In the genomic region with DNA sequence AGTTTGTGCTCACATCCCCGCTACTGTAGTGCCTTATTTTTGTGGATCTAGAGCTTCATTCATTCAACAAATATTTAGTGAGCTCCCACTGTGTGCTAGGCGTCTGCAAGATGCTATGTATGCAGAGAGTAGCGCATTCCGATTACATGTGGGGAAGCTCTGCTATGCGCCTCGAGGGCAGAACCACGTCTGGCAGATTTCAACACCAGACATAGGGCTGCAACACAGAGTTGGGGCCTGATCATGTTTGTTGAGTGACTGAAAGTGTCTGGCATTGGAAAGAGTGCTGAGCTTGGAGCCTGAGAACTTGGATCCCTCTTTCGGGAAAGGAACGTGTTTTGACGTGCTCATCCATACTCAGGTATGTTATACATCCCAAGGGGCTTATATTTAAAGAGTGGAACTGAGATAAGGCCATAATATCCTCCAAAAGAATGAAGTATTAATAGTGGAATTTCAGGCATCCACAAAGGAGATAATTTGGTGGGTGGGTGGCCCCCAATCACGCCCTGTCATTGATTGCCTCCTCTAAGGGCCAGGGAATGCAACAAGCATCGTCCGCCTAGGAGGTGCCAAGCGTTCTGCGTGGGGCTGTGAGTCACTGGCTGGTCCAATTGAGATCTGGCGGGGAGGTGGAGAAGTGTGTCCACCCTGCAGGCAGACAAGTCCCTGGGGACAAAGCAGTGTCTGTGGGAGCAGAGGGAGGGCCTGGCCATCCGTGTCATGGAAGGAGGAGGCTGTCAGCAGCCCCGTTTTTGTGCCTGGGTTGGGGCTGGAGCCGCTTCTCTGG, we compare ENCODE assay signal across 14 cellular contexts.
DNase-seq lines count a peak whose midpoint lies in the region; ATAC-seq and TF ChIP-seq lines count a peak whose summit lies in the region.
"Had no signal": no experiment of that assay in that cellular context is flagged by ENCODE, and none has a peak within 500 bp of the region (broad histone marks: within the 10 kb centered on the region; RNA-seq: fewer than 3 reads in every experiment).

No MANE protein-coding gene starts in this region.

- no peaks in the 10 kb centered on the region for H3K9me3 ChIP-seq in adipocyte (ENCODE audit: control insufficient read depth, low read length)
- no peaks in the 10 kb centered on the region for H3K9me3 ChIP-seq in hepatocyte (ENCODE audit: low read depth)
- H3K9me3 ChIP-seq: left ventricle myocardium inferior, SK-N-SH, stomach had no signal

- no peak for DNase-seq in activated CD8-positive, alpha-beta T cell treated with anti-CD3 and anti-CD28 coated beads, Interleukin-2, amount 10 ng/mL, durations not matched to agents 7 days and 5 days
- no peak for DNase-seq in activated CD8-positive, alpha-beta T cell treated with anti-CD3 and anti-CD28 coated beads for 36 hours
- DNase-seq in adipocyte (ENCODE audit: low read depth) (peak; percentile 55), hepatocyte (ENCODE audit: low spot score) (peak; percentile 44), DMS79 (lab: John Stamatoyannopoulos, UW) (no peak), GDM1 (lab: John Stamatoyannopoulos, UW) (no peak)
- DNase-seq in activated effector memory CD4-positive, alpha-beta T cell treated with Interleukin-2 at 50 U/mL for 16 hours: no peak
- DNase-seq: activated naive CD4-positive, alpha-beta T cell treated with Interleukin-2 at 50 U/mL for 16 hours; left ventricle myocardium inferior; SK-N-SH; stomach had no signal

- H3K27ac ChIP-seq in hepatocyte: peak overlapping the region; percentile 36
- H3K27ac ChIP-seq: left ventricle myocardium inferior, stomach had no signal

- H3K4me3 ChIP-seq in adipocyte (ENCODE audit: low read length) (no peak overlapping the region), hepatocyte (no peak overlapping the region)
- H3K4me3 ChIP-seq: left ventricle myocardium inferior, stomach had no signal

- H3K9me3 Mint-ChIP-seq in activated CD8-positive, alpha-beta T cell treated with anti-CD3 and anti-CD28 coated beads, Interleukin-2, amount 10 ng/mL, durations not matched to agents 7 days and 5 days (ENCODE audit: insufficient read depth): no peaks in the 10 kb centered on the region
- H3K9me3 Mint-ChIP-seq in activated CD8-positive, alpha-beta T cell treated with anti-CD3 and anti-CD28 coated beads for 36 hours: no peaks in the 10 kb centered on the region
- H3K9me3 Mint-ChIP-seq: central memory CD8-positive, alpha-beta T cell; neural crest cell had no signal

- H3K4me3 Mint-ChIP-seq in activated CD8-positive, alpha-beta T cell treated with anti-CD3 and anti-CD28 coated beads, Interleukin-2, amount 10 ng/mL, durations not matched to agents 7 days and 5 days: no peak overlapping the region
- H3K4me3 Mint-ChIP-seq in activated CD8-positive, alpha-beta T cell treated with anti-CD3 and anti-CD28 coated beads for 36 hours: no peak overlapping the region
- H3K4me3 Mint-ChIP-seq: central memory CD8-positive, alpha-beta T cell; neural crest cell had no signal

- no peaks in the 10 kb centered on the region for H3K4me1 Mint-ChIP-seq in activated CD8-positive, alpha-beta T cell treated with anti-CD3 and anti-CD28 coated beads, Interleukin-2, amount 10 ng/mL, durations not matched to agents 7 days and 5 days (ENCODE audit: low read depth)
- H3K4me1 Mint-ChIP-seq in activated CD8-positive, alpha-beta T cell treated with anti-CD3 and anti-CD28 coated beads for 36 hours (ENCODE audit: low read depth): no peaks in the 10 kb centered on the region
- H3K4me1 Mint-ChIP-seq: central memory CD8-positive, alpha-beta T cell; neural crest cell had no signal

- H3K36me3 Mint-ChIP-seq in activated CD8-positive, alpha-beta T cell treated with anti-CD3 and anti-CD28 coated beads, Interleukin-2, amount 10 ng/mL, durations not matched to agents 7 days and 5 days (ENCODE audit: low read depth): no peaks in the 10 kb centered on the region
- H3K36me3 Mint-ChIP-seq in activated CD8-positive, alpha-beta T cell treated with anti-CD3 and anti-CD28 coated beads for 36 hours (ENCODE audit: low read depth): no peaks in the 10 kb centered on the region

- peaks cover 40% of the 10 kb centered on the region for H3K27me3 Mint-ChIP-seq in activated CD8-positive, alpha-beta T cell treated with anti-CD3 and anti-CD28 coated beads, Interleukin-2, amount 10 ng/mL, durations not matched to agents 7 days and 5 days (ENCODE audit: low read depth)
- peaks cover 41% of the 10 kb centered on the region for H3K27me3 Mint-ChIP-seq in activated CD8-positive, alpha-beta T cell treated with anti-CD3 and anti-CD28 coated beads for 36 hours

- intact Hi-C loops in activated CD8-positive, alpha-beta T cell treated with anti-CD3 and anti-CD28 coated beads for 36 hours (cut with micrococcal nuclease): no loop called here

- no peaks in the 10 kb centered on the region for H3K9me2 ChIP-seq in hepatocyte (replicated peaks; ENCODE audit: insufficient read depth)
- H3K9me2 ChIP-seq: SK-N-SH had no signal

- H3K27ac Mint-ChIP-seq in activated CD8-positive, alpha-beta T cell treated with anti-CD3 and anti-CD28 coated beads, Interleukin-2, amount 10 ng/mL, durations not matched to agents 7 days and 5 days: no peak overlapping the region
- H3K27ac Mint-ChIP-seq in activated CD8-positive, alpha-beta T cell treated with anti-CD3 and anti-CD28 coated beads for 36 hours: no peak overlapping the region

- no peaks in the 10 kb centered on the region for H3K36me3 ChIP-seq in adipocyte (ENCODE audit: control insufficient read depth, insufficient read depth, low read length, severe bottlenecking)
- no peaks in the 10 kb centered on the region for H3K36me3 ChIP-seq in hepatocyte (replicated peaks; ENCODE audit: insufficient read depth, low read depth)
- H3K36me3 ChIP-seq: left ventricle myocardium inferior, stomach had no signal

- H3K79me2 ChIP-seq in hepatocyte: no peaks in the 10 kb centered on the region

- H3K4me1 ChIP-seq in adipocyte (ENCODE audit: control insufficient read depth, insufficient read depth, low read length): peaks cover 18% of the 10 kb centered on the region
- peaks cover 6% of the 10 kb centered on the region for H3K4me1 ChIP-seq in hepatocyte (ENCODE audit: insufficient read depth)
- H3K4me1 ChIP-seq: left ventricle myocardium inferior, stomach had no signal

- no peak for TF ChIP-seq CTCF in activated CD8-positive, alpha-beta T cell treated with anti-CD3 and anti-CD28 coated beads for 36 hours (IDR thresholded peaks at IDR 0.05)
- TF ChIP-seq CTCF in hepatocyte (IDR thresholded peaks at IDR 0.05; ENCODE audit: poor library complexity): no peak

- no peak overlapping the region for H2AFZ ChIP-seq in hepatocyte

- no peak overlapping the region for H3K4me2 ChIP-seq in hepatocyte
- H3K4me2 ChIP-seq: SK-N-SH had no signal

- POLR2A ChIA-PET in activated CD8-positive, alpha-beta T cell treated with anti-CD3 and anti-CD28 coated beads, Interleukin-2, amount 10 ng/mL, durations not matched to agents 7 days and 5 days (lab: Charles Lee): no interaction called here
- POLR2A ChIA-PET in activated CD8-positive, alpha-beta T cell treated with anti-CD3 and anti-CD28 coated beads for 36 hours (lab: Charles Lee): no interaction called here

- H3K9ac ChIP-seq in adipocyte (ENCODE audit: low read length): no peak overlapping the region
- H3K9ac ChIP-seq: SK-N-SH had no signal

- CTCF ChIA-PET in activated CD8-positive, alpha-beta T cell treated with anti-CD3 and anti-CD28 coated beads, Interleukin-2, amount 10 ng/mL, durations not matched to agents 7 days and 5 days (lab: Charles Lee): no interaction called here
- CTCF ChIA-PET in activated CD8-positive, alpha-beta T cell treated with anti-CD3 and anti-CD28 coated beads for 36 hours (lab: Charles Lee): no interaction called here

- H3K27me3 ChIP-seq in adipocyte (replicated peaks; ENCODE audit: control insufficient read depth, insufficient read depth, low read length): no peaks in the 10 kb centered on the region
- no peaks in the 10 kb centered on the region for H3K27me3 ChIP-seq in hepatocyte

- no peaks in the 10 kb centered on the region for H4K20me1 ChIP-seq in hepatocyte (ENCODE audit: insufficient read depth, poor library complexity, severe bottlenecking)

- ATAC-seq in activated CD8-positive, alpha-beta T cell treated with anti-CD3 and anti-CD28 coated beads, Interleukin-2, amount 10 ng/mL, durations not matched to agents 7 days and 5 days: peak; percentile 19
- no peak for ATAC-seq in activated CD8-positive, alpha-beta T cell treated with anti-CD3 and anti-CD28 coated beads for 36 hours
- no peak for ATAC-seq in HG03442 (IDR thresholded peaks at IDR 0.05; ENCODE audit: unreplicated experiment)

- 54% methylated on average over 18 of the region's 19 CpGs for WGBS in hepatocyte (ENCODE audit: low lambda C conversion rate, missing lambda C conversion rate)

Comparison
In these comparisons a context has a peak if more than half of its experiments do, and no peak if none do; other contexts are left out.
1. DNase-seq: peak in adipocyte (single experiment) and hepatocyte (single experiment); none in activated CD8-positive, alpha-beta T cell treated with anti-CD3 and anti-CD28 coated beads, Interleukin-2, amount 10 ng/mL, durations not matched to agents 7 days and 5 days (single experiment), activated CD8-positive, alpha-beta T cell treated with anti-CD3 and anti-CD28 coated beads for 36 hours (single experiment), DMS79 (single experiment), activated effector memory CD4-positive, alpha-beta T cell treated with Interleukin-2 at 50 U/mL for 16 hours (single experiment) and GDM1 (single experiment).